9 cellular contexts compared by ENCODE assay signal in genomic region chr16:49698931-49699715, GRCh38.
DNase-seq lines count a peak whose midpoint lies in the region; ATAC-seq and TF ChIP-seq lines count a peak whose summit lies in the region.
"Had no signal": no experiment of that assay in that cellular context is flagged by ENCODE, and none has a peak within 500 bp of the region (broad histone marks: within the 10 kb centered on the region; RNA-seq: fewer than 3 reads in every experiment).

No MANE protein-coding gene starts in this region.

- no peaks in the 10 kb centered on the region for H3K27me3 ChIP-seq in BE2C
- H3K27me3 ChIP-seq in fibroblast of lung (ENCODE audit: control insufficient read depth, insufficient read depth, low read length), result no peaks in the 10 kb centered on the region
- no peaks in the 10 kb centered on the region for H3K27me3 ChIP-seq in ovary

- no peaks in the 10 kb centered on the region for H4K20me1 ChIP-seq in fibroblast of lung (ENCODE audit: control insufficient read depth, extremely low read depth, insufficient read depth, low read length)

- TF ChIP-seq EP300 in ovary (IDR thresholded peaks at IDR 0.05), result no peak

- H3K36me3 ChIP-seq in BE2C (no peaks in the 10 kb centered on the region; the same call in 1 of the 2 replicates), fibroblast of lung (ENCODE audit: control insufficient read depth, insufficient read depth, low read length) (no peaks in the 10 kb centered on the region), ovary (no peaks in the 10 kb centered on the region)

- H3K27ac ChIP-seq in fibroblast of lung (ENCODE audit: insufficient read depth, low read length) (no peak overlapping the region), ovary (peak overlapping the region; percentile 57 to 90), substantia nigra (ENCODE audit: low read depth, low read length, poor library complexity, severe bottlenecking) (no peak overlapping the region)

- TF ChIP-seq CTCF in BE2C (IDR thresholded peaks at IDR 0.05; ENCODE audit: low read depth, low read length) (no peak), fibroblast of lung (conservative IDR thresholded peaks at IDR 0.05 in 1 of 2, IDR thresholded peaks at IDR 0.05 in 1 of 2; ENCODE audit: low read depth in 1 of 2, low read length in 2 of 2) (no peak), ovary (IDR thresholded peaks at IDR 0.05) (no peak)

- TF ChIP-seq POLR2A in ovary (IDR thresholded peaks at IDR 0.05), result no peak

- peak overlapping the region; percentile 48 for H3K4me2 ChIP-seq in fibroblast of lung (ENCODE audit: extremely low read depth, insufficient read depth, low read length)

- H3K9me3 ChIP-seq in BE2C (no peaks in the 10 kb centered on the region), fibroblast of lung (ENCODE audit: control insufficient read depth, insufficient read depth, low read depth, low read length) (no peaks in the 10 kb centered on the region), ovary (no peaks in the 10 kb centered on the region)

- peak overlapping the region; percentile 46 for H3K4me3 ChIP-seq in BE2C (ENCODE audit: low read depth, low read length)
- peak overlapping the region in 1 of 4 experiments; percentile 36 for H3K4me3 ChIP-seq in fibroblast of lung (replicated peaks in 1 of 4; ENCODE audit: control extremely low read depth in 1 of 4, insufficient read depth in 1 of 4, low read depth in 3 of 4, low read length in 4 of 4)
- H3K4me3 ChIP-seq in ovary, result peak overlapping the region; percentile 6

- ATAC-seq in GM21381 (IDR thresholded peaks at IDR 0.05; ENCODE audit: unreplicated experiment), result no peak

- intact Hi-C loops in ovary (cut with DNase I), result no loop called here

- H3K4me1 ChIP-seq in BE2C, result peaks cover 46% of the 10 kb centered on the region
- H3K4me1 ChIP-seq in fibroblast of lung (ENCODE audit: control insufficient read depth, extremely low read depth, insufficient read depth, low read length), result no peaks in the 10 kb centered on the region
- peaks cover 26% of the 10 kb centered on the region for H3K4me1 ChIP-seq in ovary (ENCODE audit: insufficient read depth)

- WGBS in ovary, 3 donors, result 11 to 18% (median 11%) methylated on average over 18 of the region's 18 CpGs

- no peak overlapping the region for H2AFZ ChIP-seq in fibroblast of lung (ENCODE audit: low read length)

- no peaks in the 10 kb centered on the region for H3K79me2 ChIP-seq in fibroblast of lung (ENCODE audit: control insufficient read depth, insufficient read depth, low read length)

- H3K9ac ChIP-seq in fibroblast of lung (ENCODE audit: insufficient read depth, low read length), result no peak overlapping the region

- DNase-seq in BE2C (peak; percentile 72), NCI-H2227 treated with DMSO at 0.1 percent for 48 hours (lab: John Stamatoyannopoulos, UW) (peak; percentile 70), fibroblast of lung (ENCODE audit: low read depth in 2 of 2) (peak; percentile 53 to 81), ovary (peak; percentile 59 to 80 (median 74)), pons (ENCODE audit: low spot score) (no peak), substantia nigra (lab: John Stamatoyannopoulos, UW) (no peak)
- no peak for DNase-seq in activated naive CD4-positive, alpha-beta T cell (lab: John Stamatoyannopoulos, UW)
- DNase-seq: NCI-H226 had no signal

Comparison
In these comparisons a context has a peak if more than half of its experiments do, and no peak if none do; other contexts are left out.
1. DNase-seq: peak in BE2C (single experiment), NCI-H2227 treated with DMSO at 0.1 percent for 48 hours (single experiment), fibroblast of lung (2 of 2) and ovary (5 of 5); none in activated naive CD4-positive, alpha-beta T cell (0 of 4), pons (single experiment) and substantia nigra (0 of 49).
2. H3K27ac ChIP-seq: peak in ovary (2 of 2); none in fibroblast of lung (single experiment) and substantia nigra (single experiment).